1 cellular context compared by ENCODE assay signal in genomic region chr10:88392222-88392621, GRCh38.
TF ChIP-seq lines count a peak whose summit lies in the region.

No MANE protein-coding gene starts in this region.

TF ChIP-seq in GM12878, 131 proteins besides CTCF, POLR2A, EP300 and RAD21 (continued from another document and continues in another):
- TF ChIP-seq REST (IDR thresholded peaks at IDR 0.05; ENCODE audit: low read depth, low read length) (no peak), SMAD1 (IDR thresholded peaks at IDR 0.05; ENCODE audit: low read depth, partially characterized antibody) (no peak), YY1 (IDR thresholded peaks at IDR 0.05; ENCODE audit: low read depth, low read length) (peak; percentile 67; the same call in 1 of the 2 replicates), SKIL (IDR thresholded peaks at IDR 0.05; ENCODE audit: low read depth, poor library complexity, severe bottlenecking) (no peak), SPI1 (IDR thresholded peaks at IDR 0.05; ENCODE audit: borderline replicate concordance, insufficient read depth, low read depth, low read length) (peak; percentile 98), RB1 (IDR thresholded peaks at IDR 0.05; ENCODE audit: borderline replicate concordance) (no peak), NBN (IDR thresholded peaks at IDR 0.05) (no peak), WRNIP1 (IDR thresholded peaks at IDR 0.05; ENCODE audit: borderline replicate concordance, low read depth, low read length) (no peak), EZH2 (IDR thresholded peaks at IDR 0.05; ENCODE audit: borderline replicate concordance, control insufficient read depth, low read depth, low read length) (no peak), CEBPB (IDR thresholded peaks at IDR 0.05; ENCODE audit: borderline replicate concordance in 1 of 2, low read depth in 2 of 2, low read length in 2 of 2) (no peak), ZNF622 (IDR thresholded peaks at IDR 0.05) (no peak), NR2C2 (IDR thresholded peaks at IDR 0.05; ENCODE audit: borderline replicate concordance, control insufficient read depth, insufficient read length, low read depth) (no peak), RELB (IDR thresholded peaks at IDR 0.05; ENCODE audit: low read depth) (peak; percentile 35; the same call in 1 of the 2 replicates), RUNX3 (IDR thresholded peaks at IDR 0.05; ENCODE audit: low read length) (peak; percentile 77), KLF5 (IDR thresholded peaks at IDR 0.05; ENCODE audit: partially characterized antibody) (no peak), MEF2A (IDR thresholded peaks at IDR 0.05; ENCODE audit: insufficient read depth, low read depth, low read length) (no peak; the same call in 1 of the 2 replicates), EGR1 (IDR thresholded peaks at IDR 0.05; ENCODE audit: borderline replicate concordance in 1 of 2, low read depth in 2 of 2, low read length in 2 of 2) (no peak), NR2C1 (IDR thresholded peaks at IDR 0.05) (no peak), MLLT1 (IDR thresholded peaks at IDR 0.05) (peak; percentile 53), ZZZ3 (IDR thresholded peaks at IDR 0.05; ENCODE audit: control insufficient read depth, insufficient read length, low read depth) (no peak), CBX5 (IDR thresholded peaks at IDR 0.05; ENCODE audit: low read depth) (peak; percentile 91), POLR2AphosphoS2 (IDR thresholded peaks at IDR 0.05; ENCODE audit: low read depth, low read length) (no peak), SIX5 (IDR thresholded peaks at IDR 0.05; ENCODE audit: low read depth, low read length, severe bottlenecking) (no peak), ZNF24 (IDR thresholded peaks at IDR 0.05) (no peak), IKZF1 (conservative IDR thresholded peaks at IDR 0.05) (peak; percentile 67), ESRRA (IDR thresholded peaks at IDR 0.05; ENCODE audit: low read length) (no peak), SRF (IDR thresholded peaks at IDR 0.05; ENCODE audit: low read depth in 2 of 2, low read length in 2 of 2) (no peak), POLR2AphosphoS5 (IDR thresholded peaks at IDR 0.05; ENCODE audit: low read length) (no peak), STAT1 (conservative IDR thresholded peaks at IDR 0.05) (no peak), ZNF687 (IDR thresholded peaks at IDR 0.05) (no peak), NFIC (IDR thresholded peaks at IDR 0.05; ENCODE audit: low read depth, low read length) (peak; percentile 69; the same call in 1 of the 2 replicates), NFYA (IDR thresholded peaks at IDR 0.05; ENCODE audit: borderline replicate concordance, low read depth, low read length) (no peak), ZNF207 (IDR thresholded peaks at IDR 0.05; ENCODE audit: borderline replicate concordance) (no peak), FOS (IDR thresholded peaks at IDR 0.05; ENCODE audit: borderline replicate concordance, extremely low read depth, insufficient read length) (no peak), PAX5 (IDR thresholded peaks at IDR 0.05; ENCODE audit: borderline replicate concordance, low read depth, low read length) (peak; percentile 42; the same call in 1 of the 2 replicates), BRCA1 (IDR thresholded peaks at IDR 0.05; ENCODE audit: low read depth, low read length) (no peak), CREM (IDR thresholded peaks at IDR 0.05; ENCODE audit: low read depth) (no peak), E2F8 (IDR thresholded peaks at IDR 0.05; ENCODE audit: low read depth, partially characterized antibody) (no peak), HDAC6 (IDR thresholded peaks at IDR 0.05; ENCODE audit: unreplicated experiment) (no peak), SUZ12 (IDR thresholded peaks at IDR 0.05; ENCODE audit: unreplicated experiment) (no peak), BACH1 (IDR thresholded peaks at IDR 0.05; ENCODE audit: borderline replicate concordance) (no peak), TAF1 (IDR thresholded peaks at IDR 0.05; ENCODE audit: borderline replicate concordance, low read depth, low read length) (0 out of 2 replicates have a peak, but pooled peaks have one; percentile 39), MYB (IDR thresholded peaks at IDR 0.05; ENCODE audit: borderline replicate concordance, low read depth, low read length) (no peak), PBX3 (IDR thresholded peaks at IDR 0.05; ENCODE audit: insufficient replicate concordance, low read depth, low read length) (no peak), FOXM1 (IDR thresholded peaks at IDR 0.05; ENCODE audit: low read depth, low read length) (peak; percentile 42; the same call in 1 of the 2 replicates), KAT2A (conservative IDR thresholded peaks at IDR 0.05; ENCODE audit: control insufficient read depth, low read depth, low read length) (no peak), PML (IDR thresholded peaks at IDR 0.05; ENCODE audit: low read length) (no peak), RFX5 (IDR thresholded peaks at IDR 0.05; ENCODE audit: low read depth, low read length) (no peak), ZSCAN29 (IDR thresholded peaks at IDR 0.05) (no peak), SMC3 (IDR thresholded peaks at IDR 0.05; ENCODE audit: borderline replicate concordance, low read length) (no peak; the same call in 1 of the 2 replicates), MXI1 (IDR thresholded peaks at IDR 0.05; ENCODE audit: low read depth, low read length) (no peak)
